In the genomic region with DNA sequence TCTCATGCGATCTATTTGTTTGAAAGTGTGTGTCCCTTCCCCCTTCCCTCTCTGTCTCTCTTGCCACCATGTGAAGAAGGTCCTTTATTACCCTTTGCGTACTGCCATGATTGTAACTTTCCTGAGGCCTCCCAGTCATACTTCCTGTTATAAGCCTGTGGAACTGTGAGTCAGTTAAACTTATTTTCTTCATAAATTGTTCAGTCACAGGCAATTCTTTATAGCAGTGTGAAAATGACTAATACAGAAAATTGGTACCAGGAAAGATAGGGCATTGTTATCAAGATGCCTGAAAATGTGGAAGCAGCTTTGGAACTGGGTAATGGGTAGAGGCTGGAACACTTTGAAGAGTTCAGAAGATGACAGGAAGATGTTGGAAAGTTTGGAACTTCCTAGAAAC, we compare ENCODE assay signal across 15 cellular contexts.
DNase-seq lines count a peak whose midpoint lies in the region; FAIRE-seq and TF ChIP-seq lines count a peak whose summit lies in the region.
"Had no signal": no experiment of that assay in that cellular context is flagged by ENCODE, and none has a peak within 500 bp of the region (broad histone marks: within the 10 kb centered on the region; RNA-seq: fewer than 3 reads in every experiment).

No MANE protein-coding gene starts in this region.

- no peak for TF ChIP-seq POLR2A in endothelial cell of umbilical vein (IDR thresholded peaks at IDR 0.05; ENCODE audit: low read depth, low read length)

- peak; percentile 60 for DNase-seq in ELR (ENCODE audit: low read depth)
- DNase-seq in NCI-H226: peak; percentile 37
- DNase-seq in endothelial cell of umbilical vein (ENCODE audit: low read depth, low spot score): peak; percentile 44
- no peak for DNase-seq in osteoblast (ENCODE audit: insufficient read length, low spot score, missing footprints)
- DNase-seq in AML-193 (lab: John Stamatoyannopoulos, UW): no peak
- no peak for DNase-seq in NCI-H748 (lab: John Stamatoyannopoulos, UW; ENCODE audit: unreplicated experiment)
- DNase-seq in hypothalamus (lab: John Stamatoyannopoulos, UW): no peak
- DNase-seq in activated effector memory CD4-positive, alpha-beta T cell treated with anti-CD3 and anti-CD28 coated beads, Interleukin-2, amount 50 U/mL, for 16 hours: no peak
- DNase-seq: DMS 273 treated with DMSO at 0.1 percent for 48 hours, NCI-H2107, NCI-H446, NCI-H82, RPMI8226, SW 1271 had no signal

- no peak overlapping the region for H3K4me3 ChIP-seq in endothelial cell of umbilical vein (replicated peaks in 1 of 3; ENCODE audit: insufficient read depth in 1 of 3, low read depth in 1 of 3, low read length in 3 of 3)
- H3K4me3 ChIP-seq in osteoblast (ENCODE audit: insufficient read depth, low read length): no peak overlapping the region
- H3K4me3 ChIP-seq: HAP-1 had no signal

- POLR2A ChIA-PET in endothelial cell of umbilical vein (lab: Charles Lee): no interaction called here

- BruUV-seq in endothelial cell of umbilical vein (replicated peaks; lab: Mats Ljungman, UMichigan): no TSS peak

- H3K27me3 ChIP-seq in endothelial cell of umbilical vein (ENCODE audit: control insufficient read depth in 2 of 2, insufficient read depth in 2 of 2, low read length in 2 of 2) (no peaks in the 10 kb centered on the region), osteoblast (ENCODE audit: insufficient read depth, low read length) (no peaks in the 10 kb centered on the region)

- dilution Hi-C loops in endothelial cell of umbilical vein (cut with MboI; ENCODE audit: extremely low pct_ligation_motif_present, low sequenced_read_pairs): no loop called here

- peaks cover 2% of the 10 kb centered on the region for H3K4me1 ChIP-seq in endothelial cell of umbilical vein (ENCODE audit: control insufficient read depth, extremely low read depth, insufficient read depth, low read length)
- no peaks in the 10 kb centered on the region for H3K4me1 ChIP-seq in osteoblast (ENCODE audit: insufficient read depth, low read length)
- H3K4me1 ChIP-seq: HAP-1 had no signal

- H3K79me2 ChIP-seq in endothelial cell of umbilical vein (ENCODE audit: control insufficient read depth, insufficient read depth, low read length) (no peaks in the 10 kb centered on the region), osteoblast (ENCODE audit: insufficient read depth, low read length) (no peaks in the 10 kb centered on the region)

- H3K9ac ChIP-seq in endothelial cell of umbilical vein (replicated peaks; ENCODE audit: extremely low read depth, insufficient read depth, low read length): no peak overlapping the region

- FAIRE-seq in endothelial cell of umbilical vein (lab: Jason Lieb, UNC): peak; percentile 79

- no peaks in the 10 kb centered on the region for H4K20me1 ChIP-seq in endothelial cell of umbilical vein (replicated peaks; ENCODE audit: control insufficient read depth, extremely low read depth, insufficient read depth, low read length)
- no peaks in the 10 kb centered on the region for H4K20me1 ChIP-seq in osteoblast (ENCODE audit: insufficient read depth, low read length)

- peak overlapping the region; percentile 32 for H3K27ac ChIP-seq in endothelial cell of umbilical vein (ENCODE audit: insufficient read depth, low read depth, low read length)
- no peak overlapping the region for H3K27ac ChIP-seq in osteoblast (ENCODE audit: low read depth, low read length)

- H3K9me3 ChIP-seq in endothelial cell of umbilical vein (replicated peaks; ENCODE audit: control insufficient read depth, insufficient read depth, low read length) (no peaks in the 10 kb centered on the region), osteoblast (ENCODE audit: low read depth, low read length) (no peaks in the 10 kb centered on the region)

- H2AFZ ChIP-seq in endothelial cell of umbilical vein (ENCODE audit: low read depth, low read length) (peak overlapping the region; percentile 69), osteoblast (ENCODE audit: low read length) (peak overlapping the region; percentile 52)

- H3K9me1 ChIP-seq in endothelial cell of umbilical vein (replicated peaks; ENCODE audit: control insufficient read depth, extremely low read depth, insufficient read depth, low read length): no peaks in the 10 kb centered on the region

- intact Hi-C loops in endothelial cell of umbilical vein (cut with micrococcal nuclease): no loop called here

- no peak overlapping the region for H3K4me2 ChIP-seq in endothelial cell of umbilical vein (ENCODE audit: insufficient read depth, low read length)
- no peak overlapping the region for H3K4me2 ChIP-seq in osteoblast (ENCODE audit: insufficient read depth, low read length)

- no peaks in the 10 kb centered on the region for H3K36me3 ChIP-seq in endothelial cell of umbilical vein (ENCODE audit: control insufficient read depth in 2 of 2, extremely low read depth in 1 of 2, insufficient read depth in 2 of 2, low read length in 2 of 2)
- no peaks in the 10 kb centered on the region for H3K36me3 ChIP-seq in osteoblast (ENCODE audit: insufficient read depth, low read length)
- H3K36me3 ChIP-seq: HAP-1 had no signal

- CTCF ChIA-PET in endothelial cell of umbilical vein (lab: Charles Lee): interaction anchor here (1.4 to 1.5 kb wide), 2 partner anchors 10 to 13 kb away, joined by 3 to 13 read pairs; no protein-coding TSS in a partner anchor

- TF ChIP-seq CTCF in endothelial cell of umbilical vein (IDR thresholded peaks at IDR 0.05; ENCODE audit: extremely low read depth in 1 of 2, insufficient read depth in 1 of 2, low read depth in 1 of 2, low read length in 2 of 2) (no peak), osteoblast (IDR thresholded peaks at IDR 0.05; ENCODE audit: extremely low read depth, low read depth, low read length) (no peak)

TF ChIP-seq in endothelial cell of umbilical vein, 7 proteins besides CTCF, POLR2A, EP300 and RAD21:
- TF ChIP-seq MAX (IDR thresholded peaks at IDR 0.05; ENCODE audit: insufficient read depth, insufficient read length) (no peak), EZH2 (IDR thresholded peaks at IDR 0.05; ENCODE audit: borderline replicate concordance, low read depth, low read length, severe bottlenecking) (no peak), FOS (IDR thresholded peaks at IDR 0.05; ENCODE audit: borderline replicate concordance, insufficient read depth, low read length) (peak; percentile 82), GATA2 (IDR thresholded peaks at IDR 0.05; ENCODE audit: insufficient read depth, insufficient read length, low read depth, low read length) (peak; percentile 61)

Comparison
In these comparisons a context has a peak if more than half of its experiments do, and no peak if none do; other contexts are left out.
1. DNase-seq: peak in ELR (single experiment), NCI-H226 (single experiment) and endothelial cell of umbilical vein (single experiment); none in osteoblast (single experiment), AML-193 (0 of 2), NCI-H748 (single experiment), hypothalamus (0 of 51) and activated effector memory CD4-positive, alpha-beta T cell treated with anti-CD3 and anti-CD28 coated beads, Interleukin-2, amount 50 U/mL, for 16 hours (single experiment).